11 cellular contexts compared by ENCODE assay signal in the genomic region with DNA sequence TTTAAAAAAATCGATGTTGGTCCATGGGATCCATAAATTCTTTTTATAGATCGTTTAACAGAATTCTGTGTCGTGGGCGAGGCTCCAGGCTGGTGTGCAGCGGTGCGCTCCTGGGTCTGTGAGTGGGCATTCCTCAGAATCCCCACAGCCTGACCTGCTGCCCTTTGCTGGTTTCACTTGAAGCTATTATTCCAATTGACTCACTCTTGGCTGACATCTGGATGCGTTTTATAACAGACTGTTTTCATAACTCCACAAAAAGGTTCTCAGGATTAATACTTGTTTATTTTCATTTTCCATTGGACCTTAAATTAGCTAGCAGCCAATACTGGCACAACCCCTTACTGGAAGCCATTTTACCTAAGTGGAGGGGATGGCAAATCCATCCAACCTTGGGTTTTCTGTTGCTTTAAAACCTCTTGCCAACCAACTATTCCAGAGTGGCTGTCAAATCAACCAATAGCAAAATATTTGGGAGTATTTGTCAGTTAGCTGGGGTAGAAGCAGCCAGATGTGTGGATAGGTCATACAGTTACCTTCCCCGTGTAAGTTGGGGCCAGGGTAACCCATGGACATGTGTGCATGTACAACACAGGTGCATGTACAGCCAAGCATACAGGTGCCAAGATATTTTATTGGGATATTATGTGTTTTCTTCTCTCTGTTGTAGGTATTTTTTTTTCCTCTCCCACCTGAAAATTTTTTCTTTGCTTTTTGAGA.
DNase-seq lines count a peak whose midpoint lies in the region; ATAC-seq and TF ChIP-seq lines count a peak whose summit lies in the region.
"Had no signal": no experiment of that assay in that cellular context is flagged by ENCODE, and none has a peak within 500 bp of the region (broad histone marks: within the 10 kb centered on the region; RNA-seq: fewer than 3 reads in every experiment).

No MANE protein-coding gene starts in this region.

- peak overlapping the region; percentile 59 for H3K27ac ChIP-seq in KOPT-K1 (ENCODE audit: low read depth, low read length, poor library complexity, severe bottlenecking)
- no peak overlapping the region for H3K27ac ChIP-seq in endodermal cell (ENCODE audit: low read depth, low read length)
- H3K27ac ChIP-seq: upper lobe of left lung had no signal

- H3K9ac ChIP-seq in endodermal cell (ENCODE audit: extremely low read depth, low read length, poor library complexity, severe bottlenecking): no peak overlapping the region

- H3K4me3 ChIP-seq in AG10803 (ENCODE audit: low read length) (no peak overlapping the region), endodermal cell (ENCODE audit: low read length) (no peak overlapping the region)
- H3K4me3 ChIP-seq: upper lobe of left lung had no signal

- DNase-seq in AG10803 (ENCODE audit: low read depth) (peak; percentile 94), endodermal cell (peak; percentile 16), nephron progenitor cell (peak; percentile 17)
- no peak for DNase-seq in activated CD4-positive, CD25-positive, alpha-beta regulatory T cell treated with anti-CD3 and anti-CD28 coated beads, Interleukin-2, amount 50 U/mL, for 72 hours
- DNase-seq: naive B cell, NCI-H2029 treated with DMSO at 0.1 percent for 48 hours, upper lobe of left lung had no signal

- H3K4me1 Mint-ChIP-seq in endodermal cell (no peaks in the 10 kb centered on the region), nephron progenitor cell (peaks cover 31% of the 10 kb centered on the region)
- H3K4me1 Mint-ChIP-seq in stimulated activated memory B cell treated with anti-CD40 and anti-IgM and Interleukin-4, amounts not matched to agents 10 μg/mL and 1 μg/mL and 100 μg/mL, for 72 hours: no peaks in the 10 kb centered on the region

- no peak overlapping the region for H3K4me3 Mint-ChIP-seq in endodermal cell
- H3K4me3 Mint-ChIP-seq in nephron progenitor cell: no peak overlapping the region
- no peak overlapping the region for H3K4me3 Mint-ChIP-seq in stimulated activated memory B cell treated with anti-CD40 and anti-IgM and Interleukin-4, amounts not matched to agents 10 μg/mL and 1 μg/mL and 100 μg/mL, for 72 hours
- H3K4me3 Mint-ChIP-seq: naive B cell had no signal

- no peaks in the 10 kb centered on the region for H3K4me1 ChIP-seq in endodermal cell (ENCODE audit: control insufficient read depth, insufficient read depth, low read length)

- H3K27me3 Mint-ChIP-seq in endodermal cell (ENCODE audit: insufficient read depth) (no peaks in the 10 kb centered on the region), nephron progenitor cell (ENCODE audit: low read depth, poor library complexity) (no peaks in the 10 kb centered on the region)
- H3K27me3 Mint-ChIP-seq in stimulated activated memory B cell treated with anti-CD40 and anti-IgM and Interleukin-4, amounts not matched to agents 10 μg/mL and 1 μg/mL and 100 μg/mL, for 72 hours: no peaks in the 10 kb centered on the region
- H3K27me3 Mint-ChIP-seq: naive B cell had no signal

- H3K36me3 ChIP-seq in KOPT-K1 (ENCODE audit: insufficient read depth, low read length): no peaks in the 10 kb centered on the region
- no peaks in the 10 kb centered on the region for H3K36me3 ChIP-seq in endodermal cell (ENCODE audit: control insufficient read depth, insufficient read depth, low read length)
- H3K36me3 ChIP-seq: upper lobe of left lung had no signal

- H3K36me3 Mint-ChIP-seq in endodermal cell (ENCODE audit: low read depth) (no peaks in the 10 kb centered on the region), nephron progenitor cell (ENCODE audit: low read depth) (no peaks in the 10 kb centered on the region)
- H3K36me3 Mint-ChIP-seq in stimulated activated memory B cell treated with anti-CD40 and anti-IgM and Interleukin-4, amounts not matched to agents 10 μg/mL and 1 μg/mL and 100 μg/mL, for 72 hours: no peaks in the 10 kb centered on the region
- H3K36me3 Mint-ChIP-seq: naive B cell had no signal

- H3K27me3 ChIP-seq in endodermal cell (ENCODE audit: control insufficient read depth, insufficient read depth, low read length, poor library complexity, severe bottlenecking): no peaks in the 10 kb centered on the region
- H3K27me3 ChIP-seq: upper lobe of left lung had no signal

- H3K9me3 ChIP-seq in KOPT-K1 (ENCODE audit: insufficient read depth, low read length, poor library complexity, severe bottlenecking): no peaks in the 10 kb centered on the region
- no peaks in the 10 kb centered on the region for H3K9me3 ChIP-seq in endodermal cell (ENCODE audit: control insufficient read depth, low read length)
- H3K9me3 ChIP-seq: upper lobe of left lung had no signal

- H3K9me3 Mint-ChIP-seq in endodermal cell (no peaks in the 10 kb centered on the region), nephron progenitor cell (no peaks in the 10 kb centered on the region)
- no peaks in the 10 kb centered on the region for H3K9me3 Mint-ChIP-seq in stimulated activated memory B cell treated with anti-CD40 and anti-IgM and Interleukin-4, amounts not matched to agents 10 μg/mL and 1 μg/mL and 100 μg/mL, for 72 hours

- TF ChIP-seq CTCF in AG10803 (conservative IDR thresholded peaks at IDR 0.05; ENCODE audit: low read length) (no peak), endodermal cell (conservative IDR thresholded peaks at IDR 0.05) (no peak), nephron progenitor cell (IDR thresholded peaks at IDR 0.05) (no peak)

- no peak overlapping the region for H3K27ac Mint-ChIP-seq in endodermal cell
- no peak overlapping the region for H3K27ac Mint-ChIP-seq in nephron progenitor cell
- no peak overlapping the region for H3K27ac Mint-ChIP-seq in stimulated activated memory B cell treated with anti-CD40 and anti-IgM and Interleukin-4, amounts not matched to agents 10 μg/mL and 1 μg/mL and 100 μg/mL, for 72 hours

- WGBS in endodermal cell (ENCODE audit: insufficient coverage in 1 of 2, insufficient read length in 1 of 2), 2 experiments: 91 to 96% methylated on average over 8 of the region's 8 CpGs

- ATAC-seq in GM18873 (IDR thresholded peaks at IDR 0.05; ENCODE audit: low FRiP score, unreplicated experiment) (no peak), HG03565 (IDR thresholded peaks at IDR 0.05; ENCODE audit: unreplicated experiment) (no peak)
- ATAC-seq in stimulated activated memory B cell treated with anti-CD40 and anti-IgM and Interleukin-4, amounts not matched to agents 10 μg/mL and 1 μg/mL and 100 μg/mL, for 72 hours: no peak
